Comparison of ENCODE assay signal across 25 cellular contexts in the genomic region with DNA sequence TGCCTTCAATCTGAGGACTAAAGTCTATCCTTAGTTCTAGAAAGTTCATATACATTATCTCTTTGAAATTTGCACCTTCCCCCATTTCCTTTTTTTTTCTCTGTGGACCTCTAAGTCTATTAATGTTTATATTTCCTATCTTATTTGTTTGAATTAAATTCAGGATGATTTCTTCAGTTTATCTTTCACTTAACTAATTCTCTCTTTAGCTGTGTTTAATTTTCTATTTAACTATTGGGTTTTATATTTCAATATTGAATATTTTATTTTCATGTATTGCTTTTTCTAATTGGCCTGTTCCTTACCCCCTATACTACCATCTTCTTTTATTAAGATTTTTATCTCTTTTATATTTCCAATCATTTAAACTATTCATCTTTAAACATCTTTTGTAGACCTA. TPM values are rescaled to one million over a fixed set of nuclear protein-coding genes. Genes with fewer than 3 reads are reported as not detected.
DNase-seq lines count a peak whose midpoint lies in the region; ATAC-seq and TF ChIP-seq lines count a peak whose summit lies in the region.
"Had no signal": no experiment of that assay in that cellular context is flagged by ENCODE, and none has a peak within 500 bp of the region (broad histone marks: within the 10 kb centered on the region; RNA-seq: fewer than 3 reads in every experiment).

No MANE protein-coding gene starts in this region.

- intact Hi-C loops in CD4-positive, alpha-beta memory T cell (cut with micrococcal nuclease), result no loop called here
- intact Hi-C loops in dorsolateral prefrontal cortex (cut with DNase I), result no loop called here

- ATAC-seq in RWPE2 (ENCODE audit: low read depth) (no peak), GM18867 (IDR thresholded peaks at IDR 0.05; ENCODE audit: unreplicated experiment) (no peak), GM18517 (IDR thresholded peaks at IDR 0.05; ENCODE audit: unreplicated experiment) (no peak)
- no peak for ATAC-seq in natural killer cell treated with Interleukin-12 subunit alpha and Interleukin-12 subunit beta and Interleukin-15 and Interleukin-18, amount 100 ng/mL, for 72 hours
- ATAC-seq: GM12878, PC-3 had no signal

- peak overlapping the region; percentile 14 for H3K27ac ChIP-seq in CD4-positive, alpha-beta memory T cell (ENCODE audit: low read depth, low read length)
- H3K27ac ChIP-seq in RWPE2 (ENCODE audit: poor library complexity, severe bottlenecking), result peak overlapping the region; percentile 93
- peak overlapping the region in 45 of 59 donors; percentile 7 to 99 (median 94) for H3K27ac ChIP-seq in dorsolateral prefrontal cortex
- H3K27ac ChIP-seq: SJSA1 had no signal

- H3K36me3 Mint-ChIP-seq in CD4-positive, alpha-beta memory T cell, result peaks cover 26 to 31% of the 10 kb centered on the region in 2 donors
- H3K36me3 Mint-ChIP-seq in natural killer cell treated with Interleukin-12 subunit alpha and Interleukin-12 subunit beta and Interleukin-15 and Interleukin-18, amount 100 ng/mL, for 72 hours, result peaks cover 28% of the 10 kb centered on the region

- H3K4me1 ChIP-seq in CD4-positive, alpha-beta memory T cell (ENCODE audit: insufficient read depth, low read length), result peaks cover 99% of the 10 kb centered on the region
- H3K4me1 ChIP-seq in RWPE2 (ENCODE audit: insufficient read depth, poor library complexity, severe bottlenecking), result peaks cover 67% of the 10 kb centered on the region

- CTCF ChIA-PET in CD4-positive, alpha-beta memory T cell (lab: Charles Lee; ENCODE audit: partially characterized antibody), result interaction anchor here (1.6 kb wide), 1 partner anchor 9 kb away, joined by 5 read pairs; no protein-coding TSS in a partner anchor

- H3K27me3 Mint-ChIP-seq in CD4-positive, alpha-beta memory T cell, result no peaks in the 10 kb centered on the region
- H3K27me3 Mint-ChIP-seq in natural killer cell treated with Interleukin-12 subunit alpha and Interleukin-12 subunit beta and Interleukin-15 and Interleukin-18, amount 100 ng/mL, for 72 hours, result no peaks in the 10 kb centered on the region

- H3K36me3 ChIP-seq in CD4-positive, alpha-beta memory T cell (ENCODE audit: insufficient read depth, low read length), result no peaks in the 10 kb centered on the region
- peaks cover 59% of the 10 kb centered on the region for H3K36me3 ChIP-seq in RWPE2 (ENCODE audit: low read depth)

- POLR2A ChIA-PET in CD4-positive, alpha-beta memory T cell (lab: Charles Lee; ENCODE audit: partially characterized antibody), result interaction anchor here (1.0 to 15.7 kb wide), 4 partner anchors 10 to 43 kb away, joined by 4 to 469 read pairs (median 14); a partner anchor contains a TSS

- H3K27ac Mint-ChIP-seq in CD4-positive, alpha-beta memory T cell, result peak overlapping the region in 6 of 7 donors; percentile 10 to 95 (median 88)
- H3K27ac Mint-ChIP-seq in natural killer cell treated with Interleukin-12 subunit alpha and Interleukin-12 subunit beta and Interleukin-15 and Interleukin-18, amount 100 ng/mL, for 72 hours, result peak overlapping the region; percentile 98 to 100

- H3K9me3 Mint-ChIP-seq in CD4-positive, alpha-beta memory T cell, result peaks cover 0 to 23% (median 11%) of the 10 kb centered on the region in 8 donors
- H3K9me3 Mint-ChIP-seq in natural killer cell treated with Interleukin-12 subunit alpha and Interleukin-12 subunit beta and Interleukin-15 and Interleukin-18, amount 100 ng/mL, for 72 hours, result peaks cover 11% of the 10 kb centered on the region

- H3K9me3 ChIP-seq in CD4-positive, alpha-beta memory T cell (ENCODE audit: control insufficient read depth in 1 of 2, low read length in 2 of 2), result no peaks in the 10 kb centered on the region
- peaks cover 16% of the 10 kb centered on the region for H3K9me3 ChIP-seq in RWPE2 (ENCODE audit: severe bottlenecking)

- TF ChIP-seq CTCF in RWPE2 (IDR thresholded peaks at IDR 0.05; ENCODE audit: poor library complexity, severe bottlenecking), result no peak
- no peak for TF ChIP-seq CTCF in dorsolateral prefrontal cortex (IDR thresholded peaks at IDR 0.05 in 54 of 56, conservative IDR thresholded peaks at IDR 0.05 in 2 of 56; ENCODE audit: low read depth in 1 of 56, partially characterized antibody in 56 of 56)

- peaks cover 72 to 99% (median 87%) of the 10 kb centered on the region in 4 donors for H3K4me1 Mint-ChIP-seq in CD4-positive, alpha-beta memory T cell
- peaks cover 80 to 93% of the 10 kb centered on the region in 2 donors for H3K4me1 Mint-ChIP-seq in natural killer cell treated with Interleukin-12 subunit alpha and Interleukin-12 subunit beta and Interleukin-15 and Interleukin-18, amount 100 ng/mL, for 72 hours (ENCODE audit: low read depth in 2 of 2)

- no peak for DNase-seq in CD4-positive, alpha-beta memory T cell
- DNase-seq in RWPE2 (ENCODE audit: low spot score) (no peak), dorsolateral prefrontal cortex (no peak), DMS153 treated with DMSO at 0.1 percent for 48 hours (lab: John Stamatoyannopoulos, UW; ENCODE audit: unreplicated experiment) (no peak), MV-4-11 (lab: John Stamatoyannopoulos, UW) (no peak)
- DNase-seq in natural killer cell treated with Interleukin-12 subunit alpha and Interleukin-12 subunit beta and Interleukin-15 and Interleukin-18, amount 100 ng/mL, for 72 hours (ENCODE audit: low spot score), result no peak
- DNase-seq: 8988T; ACHN; BE2C; DMS53; HCEC 1CT; Karpas-422; NCI-H1105 treated with DMSO at 0.1 percent for 48 hours; NCI-H2029; NCI-H446 treated with DMSO at 0.1 percent for 48 hours; NCI-H526; NCI-H82; NK-92 treated with Interleukin-12 subunit alpha and Interleukin-12 subunit beta, amount 100 ng/mL, for 24 hours; PC-3; Right ventricle myocardium superior had no signal

- H3K4me3 Mint-ChIP-seq in CD4-positive, alpha-beta memory T cell, result peak overlapping the region in 5 of 8 donors; percentile 53 to 73 (median 61)
- H3K4me3 Mint-ChIP-seq in natural killer cell treated with Interleukin-12 subunit alpha and Interleukin-12 subunit beta and Interleukin-15 and Interleukin-18, amount 100 ng/mL, for 72 hours, result no peak overlapping the region
- H3K4me3 Mint-ChIP-seq: CD14-positive monocyte had no signal

- H3K27me3 ChIP-seq in CD4-positive, alpha-beta memory T cell (ENCODE audit: insufficient read depth, low read length), result no peaks in the 10 kb centered on the region
- H3K27me3 ChIP-seq in RWPE2 (ENCODE audit: insufficient read depth, poor library complexity, severe bottlenecking), result no peaks in the 10 kb centered on the region
- no peaks in the 10 kb centered on the region for H3K27me3 ChIP-seq in dorsolateral prefrontal cortex
- H3K27me3 ChIP-seq: BE2C, SJSA1 had no signal

- no peak overlapping the region for H3K4me3 ChIP-seq in CD4-positive, alpha-beta memory T cell (ENCODE audit: low read length in 2 of 2)
- H3K4me3 ChIP-seq in RWPE2 (ENCODE audit: severe bottlenecking) (no peak overlapping the region), dorsolateral prefrontal cortex (no peak overlapping the region)
- H3K4me3 ChIP-seq: GM12878, SJSA1 had no signal

RNA-seq across cellular contexts. Expression of a gene that starts 9.5 kb away (rescaled TPM):
- total RNA-seq in CD4-positive, alpha-beta memory T cell, result 10 to 100 TPM; 53.3 to 56.5 TPM
- 10 to 100 TPM; 10.8 to 62.6 TPM for polyA plus RNA-seq in CD4-positive, alpha-beta memory T cell
- total RNA-seq in dorsolateral prefrontal cortex, result 100 to 1,000 TPM in 43 of 120 experiments, 10 to 100 TPM in 77; 27.1 to 361 (median 85.0) TPM
- 10 to 100 TPM; 17.1 to 30.3 TPM for total RNA-seq in natural killer cell treated with Interleukin-12 subunit alpha and Interleukin-12 subunit beta and Interleukin-15 and Interleukin-18, amount 100 ng/mL, for 72 hours

Comparison
In these comparisons a context has a peak if more than half of its experiments do, and no peak if none do; other contexts are left out.
1. H3K27ac ChIP-seq: peak in every context shown above with its lines; median percentile 94 in dorsolateral prefrontal cortex; 93 in RWPE2; 14 in CD4-positive, alpha-beta memory T cell.